ENCODE assay signal across 1 cellular context in genomic region chr12:53501615-53502181, GRCh38.
TF ChIP-seq lines count a peak whose summit lies in the region.

No MANE protein-coding gene starts in this region.

TF ChIP-seq in H1, 55 proteins besides CTCF, POLR2A, EP300 and RAD21:
- TF ChIP-seq PHF8 (conservative IDR thresholded peaks at IDR 0.05; ENCODE audit: low read depth, low read length) (no peak), ASH2L (IDR thresholded peaks at IDR 0.05; ENCODE audit: low read length) (peak; percentile 0)
